9 cellular contexts compared by ENCODE assay signal in genomic region chr5:55868846-55869245, GRCh38. TPM values are rescaled to one million over a fixed set of nuclear protein-coding genes. Genes with fewer than 3 reads are reported as not detected.
A peak's percentile ranks its signal among the peaks of the same experiment; 100 is the strongest.
DNase-seq lines count a peak whose midpoint lies in the region; FAIRE-seq and TF ChIP-seq lines count a peak whose summit lies in the region.
"Had no signal": no experiment of that assay in that cellular context is flagged by ENCODE, and none has a peak within 500 bp of the region (broad histone marks: within the 10 kb centered on the region; RNA-seq: fewer than 3 reads in every experiment).

No MANE protein-coding gene starts in this region.

- no peak for TF ChIP-seq EP300 in stomach (IDR thresholded peaks at IDR 0.05)

- H3K4me1 ChIP-seq in stomach, result peaks cover 0 to 14% (median 5%) of the 10 kb centered on the region in 4 donors

- no peaks in the 10 kb centered on the region for H3K36me3 ChIP-seq in stomach

- peak overlapping the region in 1 of 5 donors; percentile 20 for H3K27ac ChIP-seq in stomach

- no peak for TF ChIP-seq POLR2A in stomach (IDR thresholded peaks at IDR 0.05)
- TF ChIP-seq POLR2A in GM12892 (IDR thresholded peaks at IDR 0.05; ENCODE audit: low read depth, low read length), result no peak

- H3K9me3 ChIP-seq in stomach, result no peaks in the 10 kb centered on the region

- 9 to 18% (median 13%) methylated on average over 1 of the region's 1 CpG for WGBS in stomach, 5 donors

- FAIRE-seq in GM12892 (lab: Jason Lieb, UNC), result no peak

- H3K27me3 ChIP-seq in stomach, result no peaks in the 10 kb centered on the region

- TF ChIP-seq CTCF in stomach (IDR thresholded peaks at IDR 0.05), result no peak

- intact Hi-C loops in stomach (cut with DNase I; ENCODE audit: low total_unique reads), result no loop called here

- DNase-seq in GM04504 (ENCODE audit: low read depth) (peak; percentile 81), RKO (ENCODE audit: low spot score) (peak; percentile 99), dermis blood vessel endothelial cell (peak; percentile 98), stomach (no peak), NCI-H526 treated with DMSO at 0.1 percent for 48 hours (lab: John Stamatoyannopoulos, UW) (no peak), activated gamma-delta T cell treated with Interleukin-2 at 50 U/mL for 16 hours (no peak), GM12892 (ENCODE audit: insufficient read length) (no peak)
- DNase-seq in stimulated activated CD4-positive, alpha-beta T cell treated with anti-CD3 and anti-CD28 coated beads, Interleukin-12 subunit alpha, Interleukin-12 subunit beta, amount 100 ng/mL, for 48 hours (ENCODE audit: low read depth in 2 of 3, low spot score in 1 of 3), result peak; percentile 36 to 58 (median 38)

- no peak overlapping the region for H3K4me3 ChIP-seq in stomach

RNA-seq across cellular contexts. Expression of gene IL31RA, which starts 17.7 kb away (rescaled TPM):
- total RNA-seq in dermis blood vessel endothelial cell (0.19 TPM in 1 of 2 replicates, not detected in the other), stomach (1 to 10 TPM in 1 of 5 donors, under 1 TPM in 1, not detected in 3; 0.18 to 1.3 TPM)
- polyA plus RNA-seq in stomach, result not detected
- polyA plus RNA-seq in GM12892 (2012; ENCODE audit: missing spikeins), result not detected
- total RNA-seq: left lobe of liver had no signal

Comparison
In these comparisons a context has a peak if more than half of its experiments do, and no peak if none do; other contexts are left out.
1. DNase-seq: peak in GM04504 (single experiment), RKO (single experiment), dermis blood vessel endothelial cell (single experiment) and stimulated activated CD4-positive, alpha-beta T cell treated with anti-CD3 and anti-CD28 coated beads, Interleukin-12 subunit alpha, Interleukin-12 subunit beta, amount 100 ng/mL, for 48 hours (3 of 3); none in stomach (single experiment), NCI-H526 treated with DMSO at 0.1 percent for 48 hours (single experiment), activated gamma-delta T cell treated with Interleukin-2 at 50 U/mL for 16 hours (single experiment) and GM12892 (single experiment).